11 cellular contexts compared by ENCODE assay signal in the genomic region with DNA sequence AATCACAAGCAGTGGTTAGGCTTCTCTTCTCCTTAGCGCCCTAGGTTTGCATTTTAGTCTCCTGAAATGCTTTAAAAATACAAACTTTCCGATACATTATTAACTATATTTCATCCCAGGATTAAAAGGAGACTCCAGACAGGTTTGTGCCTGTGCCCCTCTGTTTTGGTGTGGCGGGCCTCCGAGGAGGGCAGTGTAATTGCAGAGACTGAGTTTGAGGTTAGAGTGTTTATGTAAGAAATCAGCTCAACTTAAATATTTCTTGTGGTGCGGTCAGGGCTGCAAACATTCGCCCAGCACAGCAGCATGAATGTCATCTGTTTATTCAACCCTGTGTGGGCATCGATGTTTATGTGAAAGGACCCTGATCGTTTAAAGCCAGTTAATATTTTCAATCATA.
"Had no signal": no experiment of that assay in that cellular context is flagged by ENCODE, and none has a peak within 500 bp of the region (broad histone marks: within the 10 kb centered on the region; RNA-seq: fewer than 3 reads in every experiment).

No MANE protein-coding gene starts in this region.

- H3K4me1 ChIP-seq: body of pancreas, left lung, upper lobe of right lung had no signal

- H3K27ac ChIP-seq: body of pancreas, left lung, thoracic aorta, upper lobe of right lung, WERI-Rb-1 had no signal

- H3K4me3 ChIP-seq: body of pancreas, left lung, thoracic aorta, upper lobe of right lung had no signal

- DNase-seq: activated CD4-positive, alpha-beta T cell treated with anti-CD3 and anti-CD28 coated beads, Interleukin-2, amount 50 U/mL, for 48 hours; activated naive CD4-positive, alpha-beta T cell treated with anti-CD3 and anti-CD28 coated beads, Interleukin-2, amount 10 ng/mL, durations not matched to agents 7 days and 5 days; body of pancreas; dermis blood vessel endothelial cell; effector memory CD8-positive, alpha-beta T cell; kidney; left lung; upper lobe of right lung; WERI-Rb-1 had no signal

- ATAC-seq: body of pancreas; effector memory CD8-positive, alpha-beta T cell; left lung; stimulated activated effector memory CD8-positive, alpha-beta T cell treated with anti-CD3 and anti-CD28 coated beads, Interleukin-12 subunit alpha, Interleukin-12 subunit beta, amount 100 ng/mL, for 72 hours; upper lobe of right lung had no signal

- H3K27me3 ChIP-seq: body of pancreas, left lung, upper lobe of right lung had no signal

- H3K9me3 ChIP-seq: body of pancreas, left lung, thoracic aorta, upper lobe of right lung had no signal

- H3K36me3 ChIP-seq: left lung, thoracic aorta, upper lobe of right lung, WERI-Rb-1 had no signal
